9 cellular contexts compared by ENCODE assay signal in the genomic region with DNA sequence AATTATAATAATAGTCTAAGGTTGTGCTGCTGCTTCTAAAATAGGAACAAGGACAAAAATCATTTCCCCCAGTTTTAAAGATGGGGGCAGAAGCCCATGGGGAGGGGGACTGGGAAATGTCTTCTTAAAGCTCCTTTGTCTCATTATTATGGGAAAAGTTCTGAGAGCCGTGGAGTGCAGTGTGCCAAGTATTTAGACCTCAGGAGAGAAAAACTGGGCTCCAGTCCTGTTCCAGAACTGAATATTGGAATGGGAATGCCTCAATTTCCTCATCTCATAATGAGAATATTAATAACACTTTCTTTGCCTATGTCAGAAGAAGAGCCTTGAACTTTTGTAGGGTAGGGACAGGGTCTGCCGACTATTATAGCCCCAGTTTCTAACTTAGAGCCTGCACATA. TPM values are rescaled to one million over a fixed set of nuclear protein-coding genes. Genes with fewer than 3 reads are reported as not detected.
DNase-seq lines count a peak whose midpoint lies in the region; ATAC-seq and TF ChIP-seq lines count a peak whose summit lies in the region.
"Had no signal": no experiment of that assay in that cellular context is flagged by ENCODE, and none has a peak within 500 bp of the region (broad histone marks: within the 10 kb centered on the region; RNA-seq: fewer than 3 reads in every experiment).

No MANE protein-coding gene starts in this region.

- intact Hi-C loops in upper lobe of right lung (cut with DNase I) = no loop called here
- intact Hi-C loops in ovary (cut with DNase I) = no loop called here

- no peak for TF ChIP-seq EP300 in ovary (IDR thresholded peaks at IDR 0.05)

- H3K9ac ChIP-seq in adipocyte (ENCODE audit: low read length) = no peak overlapping the region

- H3K36me3 ChIP-seq in adipocyte (ENCODE audit: control insufficient read depth, insufficient read depth, low read length, severe bottlenecking) = no peaks in the 10 kb centered on the region
- no peaks in the 10 kb centered on the region for H3K36me3 ChIP-seq in upper lobe of right lung
- H3K36me3 ChIP-seq in ovary = no peaks in the 10 kb centered on the region

- peak overlapping the region; percentile 85 for H3K4me3 Mint-ChIP-seq in activated naive CD4-positive, alpha-beta T cell treated with anti-CD3 and anti-CD28 coated beads, Interleukin-2, amount 50 U/mL, for 24 hours
- peak overlapping the region in 7 of 8 donors; percentile 85 to 97 (median 88) for H3K4me3 Mint-ChIP-seq in naive B cell

- H3K9me3 ChIP-seq in adipocyte (ENCODE audit: control insufficient read depth, low read length) = no peaks in the 10 kb centered on the region
- H3K9me3 ChIP-seq in upper lobe of right lung = no peaks in the 10 kb centered on the region
- H3K9me3 ChIP-seq in ovary = no peaks in the 10 kb centered on the region

- peak overlapping the region; percentile 84 for H3K4me3 ChIP-seq in adipocyte (ENCODE audit: low read length)
- no peak overlapping the region for H3K4me3 ChIP-seq in upper lobe of right lung
- H3K4me3 ChIP-seq in ovary = no peak overlapping the region

- peaks cover 1% of the 10 kb centered on the region for H3K27me3 Mint-ChIP-seq in activated naive CD4-positive, alpha-beta T cell treated with anti-CD3 and anti-CD28 coated beads, Interleukin-2, amount 50 U/mL, for 24 hours
- H3K27me3 Mint-ChIP-seq in naive B cell = peaks cover 0 to 3% (median 0%) of the 10 kb centered on the region in 3 donors

- WGBS in ovary, 3 donors = 46 to 49% (median 48%) methylated on average over 2 of the region's 2 CpGs

- no peaks in the 10 kb centered on the region for H3K36me3 Mint-ChIP-seq in activated naive CD4-positive, alpha-beta T cell treated with anti-CD3 and anti-CD28 coated beads, Interleukin-2, amount 50 U/mL, for 24 hours
- H3K36me3 Mint-ChIP-seq in naive B cell = no peaks in the 10 kb centered on the region
- H3K36me3 Mint-ChIP-seq: activated naive CD8-positive, alpha-beta T cell treated with anti-CD3 and anti-CD28 coated beads for 36 hours had no signal

- H3K4me1 ChIP-seq in adipocyte (ENCODE audit: control insufficient read depth, insufficient read depth, low read length) (peaks cover 15% of the 10 kb centered on the region), upper lobe of right lung (peaks cover 13% of the 10 kb centered on the region), ovary (ENCODE audit: insufficient read depth) (no peaks in the 10 kb centered on the region)

- TF ChIP-seq POLR2A in ovary (IDR thresholded peaks at IDR 0.05) = no peak

- TF ChIP-seq CTCF in upper lobe of right lung (IDR thresholded peaks at IDR 0.05) (no peak), ovary (IDR thresholded peaks at IDR 0.05) (no peak)

- no peak for DNase-seq in activated naive CD4-positive, alpha-beta T cell treated with anti-CD3 and anti-CD28 coated beads, Interleukin-2, amount 50 U/mL, for 16 hours
- DNase-seq in adipocyte (ENCODE audit: low read depth) (no peak), naive B cell (no peak), upper lobe of right lung (no peak), HK-2 (ENCODE audit: unreplicated experiment) (no peak), ovary (no peak)

- H3K27ac Mint-ChIP-seq in activated naive CD4-positive, alpha-beta T cell treated with anti-CD3 and anti-CD28 coated beads, Interleukin-2, amount 50 U/mL, for 24 hours = no peak overlapping the region
- peak overlapping the region in 1 of 6 donors; percentile 38 for H3K27ac Mint-ChIP-seq in naive B cell

- no peaks in the 10 kb centered on the region for H3K9me3 Mint-ChIP-seq in activated naive CD4-positive, alpha-beta T cell treated with anti-CD3 and anti-CD28 coated beads, Interleukin-2, amount 50 U/mL, for 24 hours
- H3K9me3 Mint-ChIP-seq in naive B cell = peaks cover 0 to 5% (median 3%) of the 10 kb centered on the region in 7 donors

- peaks cover 29% of the 10 kb centered on the region for H3K4me1 Mint-ChIP-seq in activated naive CD4-positive, alpha-beta T cell treated with anti-CD3 and anti-CD28 coated beads, Interleukin-2, amount 50 U/mL, for 24 hours
- peaks cover 11 to 25% (median 19%) of the 10 kb centered on the region in 3 donors for H3K4me1 Mint-ChIP-seq in naive B cell

- H3K27me3 ChIP-seq in adipocyte (replicated peaks; ENCODE audit: control insufficient read depth, insufficient read depth, low read length) = no peaks in the 10 kb centered on the region
- no peaks in the 10 kb centered on the region for H3K27me3 ChIP-seq in upper lobe of right lung
- H3K27me3 ChIP-seq in ovary = no peaks in the 10 kb centered on the region

- H3K27ac ChIP-seq in upper lobe of right lung = peak overlapping the region; percentile 91
- H3K27ac ChIP-seq in ovary = no peak overlapping the region

- ATAC-seq in naive B cell (ENCODE audit: low read depth in 2 of 2) (no peak), upper lobe of right lung (no peak), HG03432 (IDR thresholded peaks at IDR 0.05; ENCODE audit: unreplicated experiment) (no peak)

RNA-seq across cellular contexts. Expression of a gene that starts 40.9 kb away (rescaled TPM):
- 1 to 10 TPM in 1 of 6 donors, under 1 TPM in 4, not detected in 1; 0.35 to 1.0 (median 0.76) TPM for polyA plus RNA-seq in naive B cell (ENCODE audit: low read depth in 6 of 6)
- 28.9 TPM for total RNA-seq in upper lobe of right lung
- total RNA-seq in ovary = 100 to 1,000 TPM in 1 of 7 donors, 10 to 100 TPM in 3, 1 to 10 TPM in 3; 2.9 to 132 (median 19.4) TPM
- 10 to 100 TPM in 1 of 2 donors, 1 to 10 TPM in 1; 5.1 to 29.2 TPM for polyA plus RNA-seq in ovary
